In the genomic region with DNA sequence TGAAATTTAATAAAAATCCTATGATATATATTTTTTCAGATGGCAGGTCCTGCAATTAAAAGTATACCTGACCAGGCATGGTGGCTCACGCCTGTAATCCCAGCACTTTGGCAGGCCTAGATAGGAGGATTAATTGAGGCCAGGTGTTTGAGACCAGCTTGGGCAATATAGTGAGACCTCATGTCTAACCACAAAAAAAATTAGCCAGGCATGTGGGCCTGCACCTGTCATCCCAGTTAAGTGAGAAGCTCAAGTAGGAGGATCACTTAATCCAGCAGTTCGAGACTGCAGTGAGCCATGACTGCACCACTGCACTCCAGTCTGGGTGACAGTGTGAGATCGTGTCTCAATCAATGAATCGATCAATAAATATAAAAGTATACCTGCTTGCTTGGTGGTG, we compare ENCODE assay signal across 20 cellular contexts. TPM values are rescaled to one million over a fixed set of nuclear protein-coding genes. Genes with fewer than 3 reads are reported as not detected.
DNase-seq lines count a peak whose midpoint lies in the region; TF ChIP-seq lines count a peak whose summit lies in the region.
"Had no signal": no experiment of that assay in that cellular context is flagged by ENCODE, and none has a peak within 500 bp of the region (broad histone marks: within the 10 kb centered on the region; RNA-seq: fewer than 3 reads in every experiment).

No MANE protein-coding gene starts in this region.

- H4K20me1 ChIP-seq in Karpas-422 (ENCODE audit: insufficient read depth, low read depth, low read length): no peaks in the 10 kb centered on the region

- peaks cover 24% of the 10 kb centered on the region for H3K79me2 ChIP-seq in Karpas-422 (ENCODE audit: low read length)

- H3K9me3 ChIP-seq in Karpas-422 (ENCODE audit: low read length): no peaks in the 10 kb centered on the region
- H3K9me3 ChIP-seq in thyroid gland: no peaks in the 10 kb centered on the region
- H3K9me3 ChIP-seq: esophagus squamous epithelium, upper lobe of right lung had no signal

- H3K4me1 ChIP-seq in Karpas-422 (ENCODE audit: low read length) (peaks cover 34% of the 10 kb centered on the region), thyroid gland (peaks cover 9 to 14% of the 10 kb centered on the region in 2 donors)

- no peaks in the 10 kb centered on the region for H3K9me2 ChIP-seq in Karpas-422 (replicated peaks; ENCODE audit: insufficient read depth, low read length)

- 89 to 92% methylated on average over 4 of the region's 4 CpGs for WGBS in thyroid gland, 2 donors

- H3K9ac ChIP-seq in Karpas-422 (ENCODE audit: low read length): no peak overlapping the region

- DNase-seq in DMS 273 (lab: John Stamatoyannopoulos, UW; ENCODE audit: unreplicated experiment) (peak; percentile 76), DMS 273 treated with DMSO at 0.1 percent for 48 hours (lab: John Stamatoyannopoulos, UW) (no peak), Karpas-422 (peak; percentile 57), NCI-H82 (lab: John Stamatoyannopoulos, UW) (peak; percentile 84), epithelial cell of prostate (ENCODE audit: low read depth, low spot score) (no peak), thyroid gland (no peak), NCI-H1048 (lab: John Stamatoyannopoulos, UW) (no peak), RKO (ENCODE audit: low spot score) (no peak)
- DNase-seq: activated CD4-positive, alpha-beta T cell treated with anti-CD3 and anti-CD28 coated beads, Interleukin-2, amount 50 U/mL, for 48 hours; activated T-cell treated with anti-CD3 and anti-CD28 coated beads for 4 hours; COR-L47; effector CD8-positive, alpha-beta T cell; esophagus squamous epithelium; mammary epithelial cell; NCI-H1436 treated with DMSO at 0.1 percent for 48 hours; NCI-H526; PC-9; upper lobe of right lung had no signal

- H3K27ac ChIP-seq in Karpas-422 (ENCODE audit: low read length) (no peak overlapping the region), epithelial cell of prostate (peak overlapping the region; percentile 93), thyroid gland (no peak overlapping the region)
- H3K27ac ChIP-seq: 22Rv1, esophagus squamous epithelium, PC-9, upper lobe of right lung had no signal

- TF ChIP-seq CTCF in thyroid gland (IDR thresholded peaks at IDR 0.05): no peak

- TF ChIP-seq POLR2A in thyroid gland (IDR thresholded peaks at IDR 0.05): no peak

- no peak overlapping the region for H2AFZ ChIP-seq in Karpas-422 (ENCODE audit: low read length)
- H2AFZ ChIP-seq: PC-9 had no signal

- no peak overlapping the region for H3K4me3 ChIP-seq in Karpas-422 (ENCODE audit: low read length)
- H3K4me3 ChIP-seq in thyroid gland (replicated peaks in 1 of 3): no peak overlapping the region
- H3K4me3 ChIP-seq: esophagus squamous epithelium, upper lobe of right lung had no signal

- H3K27me3 ChIP-seq in Karpas-422 (ENCODE audit: low read length) (no peaks in the 10 kb centered on the region), thyroid gland (no peaks in the 10 kb centered on the region)
- H3K27me3 ChIP-seq: upper lobe of right lung had no signal

- intact Hi-C loops in thyroid gland (cut with DNase I): no loop called here

- H3K4me2 ChIP-seq in Karpas-422 (ENCODE audit: low read depth, low read length, poor library complexity, severe bottlenecking): no peak overlapping the region

- peaks cover 13% of the 10 kb centered on the region; the same call in 1 of the 2 replicates for H3K36me3 ChIP-seq in Karpas-422 (ENCODE audit: insufficient read depth, low read length)
- H3K36me3 ChIP-seq in thyroid gland: peaks cover 5 to 33% of the 10 kb centered on the region in 2 donors

RNA-seq across cellular contexts. Expression of gene OCIAD2, which starts 2.5 kb away (rescaled TPM):
- total RNA-seq in Karpas-422 (2014; rRNA removed; shearing (Covaris generic); ENCODE audit: low replicate concordance): 68.1 and 149 TPM in 2 replicates
- 10 to 100 TPM; 22.0 to 56.1 (median 41.6) TPM for total RNA-seq in thyroid gland
- total RNA-seq: G401 had no signal

Comparison
In these comparisons a context has a peak if more than half of its experiments do, and no peak if none do; other contexts are left out.
1. DNase-seq: peak in DMS 273 (single experiment), Karpas-422 (single experiment) and NCI-H82 (single experiment); none in DMS 273 treated with DMSO at 0.1 percent for 48 hours (single experiment), epithelial cell of prostate (single experiment), thyroid gland (0 of 2), NCI-H1048 (single experiment) and RKO (single experiment).